In the genomic region with DNA sequence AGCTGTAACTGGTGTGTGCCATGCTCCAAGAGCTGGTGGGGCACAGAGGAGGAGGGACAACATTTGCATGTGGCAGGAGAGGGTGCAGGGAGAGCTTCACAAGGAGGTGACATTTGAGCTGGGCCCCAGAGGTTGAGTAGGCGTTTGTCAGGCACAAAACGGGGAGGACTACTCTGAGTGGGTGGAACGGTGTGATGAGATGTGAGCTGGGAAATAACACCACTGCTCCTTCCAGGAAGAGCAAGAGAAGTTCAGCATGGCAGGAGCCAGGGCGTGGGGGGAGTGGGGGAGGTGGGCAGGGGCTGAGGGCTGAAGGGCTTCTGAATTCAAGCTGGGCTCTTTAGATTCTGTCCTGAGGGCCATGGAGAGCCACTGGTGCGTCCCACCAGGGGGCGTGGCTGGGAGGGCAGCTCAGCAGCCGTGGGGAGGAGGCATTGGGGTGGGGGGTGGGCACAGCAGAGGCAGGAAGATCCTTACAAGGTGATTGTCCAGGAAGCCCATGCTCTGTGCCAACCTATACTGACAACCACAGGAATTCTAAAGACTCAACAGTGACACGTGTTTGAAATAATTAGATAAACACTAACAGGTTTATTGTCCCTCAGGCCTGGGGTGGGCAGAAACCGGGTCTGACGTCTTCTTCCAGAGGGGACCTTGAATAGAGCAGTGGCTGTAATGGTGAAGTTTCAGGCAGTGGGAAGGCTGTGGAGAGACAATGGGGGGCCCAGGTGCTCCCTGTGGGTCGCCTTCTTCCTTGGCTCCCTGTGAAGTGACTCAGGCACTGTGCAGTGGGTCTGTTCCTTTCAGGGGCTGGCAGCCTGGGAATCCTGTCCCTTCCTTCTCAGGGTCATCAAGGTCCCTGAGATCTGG, we compare ENCODE assay signal across 2 cellular contexts.
TF ChIP-seq lines count a peak whose summit lies in the region.

No MANE protein-coding gene starts in this region.

TF ChIP-seq in HEK293, 187 proteins besides CTCF, POLR2A, EP300 and RAD21:
- TF ChIP-seq EGR2 (tag by site-specific recombination; IDR thresholded peaks at IDR 0.05; ENCODE audit: low read depth) = peak; percentile 92
- TF ChIP-seq ZFHX2 (tag by site-specific recombination; conservative IDR thresholded peaks at IDR 0.05) = peak; percentile 96
- peak; percentile 61 for TF ChIP-seq ZIC2 (tag by site-specific recombination; IDR thresholded peaks at IDR 0.05)
- TF ChIP-seq OVOL3 (tag by site-specific recombination; IDR thresholded peaks at IDR 0.05) = no peak
- TF ChIP-seq ZNF747 (tag by site-specific recombination; IDR thresholded peaks at IDR 0.05) = no peak
- TF ChIP-seq KLF16 (tag by site-specific recombination; IDR thresholded peaks at IDR 0.05) = no peak
- TF ChIP-seq, protein P1, sequence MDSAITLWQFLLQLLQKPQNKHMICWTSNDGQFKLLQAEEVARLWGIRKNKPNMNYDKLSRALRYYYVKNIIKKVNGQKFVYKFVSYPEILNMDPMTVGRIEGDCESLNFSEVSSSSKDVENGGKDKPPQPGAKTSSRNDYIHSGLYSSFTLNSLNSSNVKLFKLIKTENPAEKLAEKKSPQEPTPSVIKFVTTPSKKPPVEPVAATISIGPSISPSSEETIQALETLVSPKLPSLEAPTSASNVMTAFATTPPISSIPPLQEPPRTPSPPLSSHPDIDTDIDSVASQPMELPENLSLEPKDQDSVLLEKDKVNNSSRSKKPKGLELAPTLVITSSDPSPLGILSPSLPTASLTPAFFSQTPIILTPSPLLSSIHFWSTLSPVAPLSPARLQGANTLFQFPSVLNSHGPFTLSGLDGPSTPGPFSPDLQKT (IDR thresholded peaks at IDR 0.05; ENCODE audit: borderline replicate concordance, low read depth, low read length) = no peak
- TF ChIP-seq IKZF3 (tag by site-specific recombination; IDR thresholded peaks at IDR 0.05) = no peak
- no peak for TF ChIP-seq ZNF174 (tag by site-specific recombination; IDR thresholded peaks at IDR 0.05)
- TF ChIP-seq, protein P2, sequence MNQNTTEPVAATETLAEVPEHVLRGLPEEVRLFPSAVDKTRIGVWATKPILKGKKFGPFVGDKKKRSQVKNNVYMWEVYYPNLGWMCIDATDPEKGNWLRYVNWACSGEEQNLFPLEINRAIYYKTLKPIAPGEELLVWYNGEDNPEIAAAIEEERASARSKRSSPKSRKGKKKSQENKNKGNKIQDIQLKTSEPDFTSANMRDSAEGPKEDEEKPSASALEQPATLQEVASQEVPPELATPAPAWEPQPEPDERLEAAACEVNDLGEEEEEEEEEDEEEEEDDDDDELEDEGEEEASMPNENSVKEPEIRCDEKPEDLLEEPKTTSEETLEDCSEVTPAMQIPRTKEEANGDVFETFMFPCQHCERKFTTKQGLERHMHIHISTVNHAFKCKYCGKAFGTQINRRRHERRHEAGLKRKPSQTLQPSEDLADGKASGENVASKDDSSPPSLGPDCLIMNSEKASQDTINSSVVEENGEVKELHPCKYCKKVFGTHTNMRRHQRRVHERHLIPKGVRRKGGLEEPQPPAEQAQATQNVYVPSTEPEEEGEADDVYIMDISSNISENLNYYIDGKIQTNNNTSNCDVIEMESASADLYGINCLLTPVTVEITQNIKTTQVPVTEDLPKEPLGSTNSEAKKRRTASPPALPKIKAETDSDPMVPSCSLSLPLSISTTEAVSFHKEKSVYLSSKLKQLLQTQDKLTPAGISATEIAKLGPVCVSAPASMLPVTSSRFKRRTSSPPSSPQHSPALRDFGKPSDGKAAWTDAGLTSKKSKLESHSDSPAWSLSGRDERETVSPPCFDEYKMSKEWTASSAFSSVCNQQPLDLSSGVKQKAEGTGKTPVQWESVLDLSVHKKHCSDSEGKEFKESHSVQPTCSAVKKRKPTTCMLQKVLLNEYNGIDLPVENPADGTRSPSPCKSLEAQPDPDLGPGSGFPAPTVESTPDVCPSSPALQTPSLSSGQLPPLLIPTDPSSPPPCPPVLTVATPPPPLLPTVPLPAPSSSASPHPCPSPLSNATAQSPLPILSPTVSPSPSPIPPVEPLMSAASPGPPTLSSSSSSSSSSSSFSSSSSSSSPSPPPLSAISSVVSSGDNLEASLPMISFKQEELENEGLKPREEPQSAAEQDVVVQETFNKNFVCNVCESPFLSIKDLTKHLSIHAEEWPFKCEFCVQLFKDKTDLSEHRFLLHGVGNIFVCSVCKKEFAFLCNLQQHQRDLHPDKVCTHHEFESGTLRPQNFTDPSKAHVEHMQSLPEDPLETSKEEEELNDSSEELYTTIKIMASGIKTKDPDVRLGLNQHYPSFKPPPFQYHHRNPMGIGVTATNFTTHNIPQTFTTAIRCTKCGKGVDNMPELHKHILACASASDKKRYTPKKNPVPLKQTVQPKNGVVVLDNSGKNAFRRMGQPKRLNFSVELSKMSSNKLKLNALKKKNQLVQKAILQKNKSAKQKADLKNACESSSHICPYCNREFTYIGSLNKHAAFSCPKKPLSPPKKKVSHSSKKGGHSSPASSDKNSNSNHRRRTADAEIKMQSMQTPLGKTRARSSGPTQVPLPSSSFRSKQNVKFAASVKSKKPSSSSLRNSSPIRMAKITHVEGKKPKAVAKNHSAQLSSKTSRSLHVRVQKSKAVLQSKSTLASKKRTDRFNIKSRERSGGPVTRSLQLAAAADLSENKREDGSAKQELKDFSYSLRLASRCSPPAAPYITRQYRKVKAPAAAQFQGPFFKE (tag by site-specific recombination; IDR thresholded peaks at IDR 0.05; ENCODE audit: borderline replicate concordance) = no peak
- TF ChIP-seq, protein P3, sequence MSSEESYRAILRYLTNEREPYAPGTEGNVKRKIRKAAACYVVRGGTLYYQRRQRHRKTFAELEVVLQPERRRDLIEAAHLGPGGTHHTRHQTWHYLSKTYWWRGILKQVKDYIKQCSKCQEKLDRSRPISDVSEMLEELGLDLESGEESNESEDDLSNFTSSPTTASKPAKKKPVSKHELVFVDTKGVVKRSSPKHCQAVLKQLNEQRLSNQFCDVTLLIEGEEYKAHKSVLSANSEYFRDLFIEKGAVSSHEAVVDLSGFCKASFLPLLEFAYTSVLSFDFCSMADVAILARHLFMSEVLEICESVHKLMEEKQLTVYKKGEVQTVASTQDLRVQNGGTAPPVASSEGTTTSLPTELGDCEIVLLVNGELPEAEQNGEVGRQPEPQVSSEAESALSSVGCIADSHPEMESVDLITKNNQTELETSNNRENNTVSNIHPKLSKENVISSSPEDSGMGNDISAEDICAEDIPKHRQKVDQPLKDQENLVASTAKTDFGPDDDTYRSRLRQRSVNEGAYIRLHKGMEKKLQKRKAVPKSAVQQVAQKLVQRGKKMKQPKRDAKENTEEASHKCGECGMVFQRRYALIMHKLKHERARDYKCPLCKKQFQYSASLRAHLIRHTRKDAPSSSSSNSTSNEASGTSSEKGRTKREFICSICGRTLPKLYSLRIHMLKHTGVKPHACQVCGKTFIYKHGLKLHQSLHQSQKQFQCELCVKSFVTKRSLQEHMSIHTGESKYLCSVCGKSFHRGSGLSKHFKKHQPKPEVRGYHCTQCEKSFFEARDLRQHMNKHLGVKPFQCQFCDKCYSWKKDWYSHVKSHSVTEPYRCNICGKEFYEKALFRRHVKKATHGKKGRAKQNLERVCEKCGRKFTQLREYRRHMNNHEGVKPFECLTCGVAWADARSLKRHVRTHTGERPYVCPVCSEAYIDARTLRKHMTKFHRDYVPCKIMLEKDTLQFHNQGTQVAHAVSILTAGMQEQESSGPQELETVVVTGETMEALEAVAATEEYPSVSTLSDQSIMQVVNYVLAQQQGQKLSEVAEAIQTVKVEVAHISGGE (tag by site-specific recombination; conservative IDR thresholded peaks at IDR 0.05; ENCODE audit: low read depth) = no peak
- TF ChIP-seq ZNF623 (tag by site-specific recombination; IDR thresholded peaks at IDR 0.05) = no peak
- TF ChIP-seq ZXDB (tag by site-specific recombination; IDR thresholded peaks at IDR 0.05) = no peak

TF ChIP-seq in K562, 482 proteins besides CTCF, POLR2A, EP300 and RAD21:
- peak; percentile 58 for TF ChIP-seq EGR1 (conservative IDR thresholded peaks at IDR 0.05)
- TF ChIP-seq, protein P4, sequence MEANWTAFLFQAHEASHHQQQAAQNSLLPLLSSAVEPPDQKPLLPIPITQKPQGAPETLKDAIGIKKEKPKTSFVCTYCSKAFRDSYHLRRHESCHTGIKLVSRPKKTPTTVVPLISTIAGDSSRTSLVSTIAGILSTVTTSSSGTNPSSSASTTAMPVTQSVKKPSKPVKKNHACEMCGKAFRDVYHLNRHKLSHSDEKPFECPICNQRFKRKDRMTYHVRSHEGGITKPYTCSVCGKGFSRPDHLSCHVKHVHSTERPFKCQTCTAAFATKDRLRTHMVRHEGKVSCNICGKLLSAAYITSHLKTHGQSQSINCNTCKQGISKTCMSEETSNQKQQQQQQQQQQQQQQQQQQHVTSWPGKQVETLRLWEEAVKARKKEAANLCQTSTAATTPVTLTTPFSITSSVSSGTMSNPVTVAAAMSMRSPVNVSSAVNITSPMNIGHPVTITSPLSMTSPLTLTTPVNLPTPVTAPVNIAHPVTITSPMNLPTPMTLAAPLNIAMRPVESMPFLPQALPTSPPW (CRISPR knock-in tag; IDR thresholded peaks at IDR 0.05) = peak; percentile 30; the same call in 1 of the 2 replicates
- no peak for TF ChIP-seq NR2C1 (IDR thresholded peaks at IDR 0.05)
- no peak for TF ChIP-seq NR2C1 (tag; IDR thresholded peaks at IDR 0.05)
- TF ChIP-seq, protein P5, sequence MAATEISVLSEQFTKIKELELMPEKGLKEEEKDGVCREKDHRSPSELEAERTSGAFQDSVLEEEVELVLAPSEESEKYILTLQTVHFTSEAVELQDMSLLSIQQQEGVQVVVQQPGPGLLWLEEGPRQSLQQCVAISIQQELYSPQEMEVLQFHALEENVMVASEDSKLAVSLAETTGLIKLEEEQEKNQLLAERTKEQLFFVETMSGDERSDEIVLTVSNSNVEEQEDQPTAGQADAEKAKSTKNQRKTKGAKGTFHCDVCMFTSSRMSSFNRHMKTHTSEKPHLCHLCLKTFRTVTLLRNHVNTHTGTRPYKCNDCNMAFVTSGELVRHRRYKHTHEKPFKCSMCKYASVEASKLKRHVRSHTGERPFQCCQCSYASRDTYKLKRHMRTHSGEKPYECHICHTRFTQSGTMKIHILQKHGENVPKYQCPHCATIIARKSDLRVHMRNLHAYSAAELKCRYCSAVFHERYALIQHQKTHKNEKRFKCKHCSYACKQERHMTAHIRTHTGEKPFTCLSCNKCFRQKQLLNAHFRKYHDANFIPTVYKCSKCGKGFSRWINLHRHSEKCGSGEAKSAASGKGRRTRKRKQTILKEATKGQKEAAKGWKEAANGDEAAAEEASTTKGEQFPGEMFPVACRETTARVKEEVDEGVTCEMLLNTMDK (IDR thresholded peaks at IDR 0.05; ENCODE audit: borderline replicate concordance, insufficient read depth, low read depth, low read length, poor library complexity, severe bottlenecking) = peak; percentile 44
